15 cellular contexts compared by ENCODE assay signal in the genomic region with DNA sequence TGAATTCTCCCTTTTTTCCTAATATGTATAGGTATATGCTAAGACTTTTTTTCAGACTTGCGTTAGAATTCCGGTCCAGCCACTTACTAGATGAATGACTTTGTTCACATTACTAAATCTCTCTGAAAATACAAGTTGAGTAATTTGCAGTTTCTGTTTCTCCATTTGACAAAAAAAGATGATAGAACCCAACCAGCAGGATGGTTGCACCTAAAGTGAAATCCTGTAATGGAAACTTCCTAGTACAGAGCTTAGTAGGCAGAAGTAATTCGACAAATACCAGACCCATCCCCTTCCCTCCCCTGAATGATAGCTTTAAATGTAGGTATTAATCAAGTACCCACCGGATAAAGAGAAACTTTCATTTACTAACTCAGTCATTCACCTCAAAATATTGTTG.
DNase-seq lines count a peak whose midpoint lies in the region; ATAC-seq and TF ChIP-seq lines count a peak whose summit lies in the region.
"Had no signal": no experiment of that assay in that cellular context is flagged by ENCODE, and none has a peak within 500 bp of the region (broad histone marks: within the 10 kb centered on the region; RNA-seq: fewer than 3 reads in every experiment).

No MANE protein-coding gene starts in this region.

- H3K4me3 Mint-ChIP-seq in CD4-positive, alpha-beta memory T cell = peak overlapping the region; percentile 33 to 78 (median 68)
- peak overlapping the region; percentile 73 for H3K4me3 Mint-ChIP-seq in central memory CD8-positive, alpha-beta T cell

- no peak overlapping the region for H3K27ac ChIP-seq in CD4-positive, alpha-beta memory T cell (ENCODE audit: low read depth, low read length)
- H3K27ac ChIP-seq in substantia nigra (ENCODE audit: low read depth, low read length, poor library complexity, severe bottlenecking) = no peak overlapping the region
- H3K27ac ChIP-seq: BLaER1 treated with 17β-estradiol and CSF1 and Interleukin-3, amounts not matched to agents 10 nM and 100 nM; prostate gland; upper lobe of right lung had no signal

- intact Hi-C loops in CD4-positive, alpha-beta memory T cell (cut with micrococcal nuclease) = no loop called here

- no peaks in the 10 kb centered on the region for H3K27me3 Mint-ChIP-seq in CD4-positive, alpha-beta memory T cell
- no peaks in the 10 kb centered on the region for H3K27me3 Mint-ChIP-seq in central memory CD8-positive, alpha-beta T cell
- H3K27me3 Mint-ChIP-seq: activated naive CD8-positive, alpha-beta T cell treated with anti-CD3 and anti-CD28 coated beads, Interleukin-2, amount 10 ng/mL, durations not matched to agents 7 days and 5 days had no signal

- H3K9me3 ChIP-seq in CD4-positive, alpha-beta memory T cell (ENCODE audit: control insufficient read depth in 1 of 2, low read length in 2 of 2) = no peaks in the 10 kb centered on the region
- no peaks in the 10 kb centered on the region for H3K9me3 ChIP-seq in Loucy (ENCODE audit: insufficient read depth, low read depth, low read length)
- H3K9me3 ChIP-seq: heart left ventricle, prostate gland, upper lobe of right lung had no signal

- H3K27me3 ChIP-seq in CD4-positive, alpha-beta memory T cell (ENCODE audit: insufficient read depth, low read length) = no peaks in the 10 kb centered on the region
- H3K27me3 ChIP-seq in Loucy (ENCODE audit: insufficient read depth, low read length, poor library complexity, severe bottlenecking) = no peaks in the 10 kb centered on the region
- H3K27me3 ChIP-seq: BLaER1 treated with 17β-estradiol and CSF1 and Interleukin-3, amounts not matched to agents 10 nM and 100 nM; heart left ventricle; upper lobe of right lung had no signal

- no peaks in the 10 kb centered on the region for H3K36me3 ChIP-seq in CD4-positive, alpha-beta memory T cell (ENCODE audit: insufficient read depth, low read length)
- no peaks in the 10 kb centered on the region for H3K36me3 ChIP-seq in Loucy (ENCODE audit: insufficient read depth, low read length)
- H3K36me3 ChIP-seq: BLaER1 treated with 17β-estradiol and CSF1 and Interleukin-3, amounts not matched to agents 10 nM and 100 nM; heart left ventricle; prostate gland; upper lobe of right lung had no signal

- DNase-seq in CD4-positive, alpha-beta memory T cell = no peak
- no peak for DNase-seq in central memory CD8-positive, alpha-beta T cell (ENCODE audit: low spot score in 2 of 2)
- no peak for DNase-seq in substantia nigra (lab: John Stamatoyannopoulos, UW)
- DNase-seq: activated naive CD8-positive, alpha-beta T cell treated with anti-CD3 and anti-CD28 coated beads, Interleukin-2, amount 10 ng/mL, durations not matched to agents 7 days and 5 days; heart left ventricle; NCI-H2029 treated with DMSO at 0.1 percent for 48 hours; upper lobe of right lung had no signal

- no peak overlapping the region for H3K4me3 ChIP-seq in CD4-positive, alpha-beta memory T cell (ENCODE audit: low read length in 2 of 2)
- peak overlapping the region; percentile 15 for H3K4me3 ChIP-seq in Loucy (ENCODE audit: low read length, poor library complexity, severe bottlenecking)
- H3K4me3 ChIP-seq: BLaER1 treated with 17β-estradiol and CSF1 and Interleukin-3, amounts not matched to agents 10 nM and 100 nM; heart left ventricle; K562; prostate gland; upper lobe of right lung had no signal

- peak overlapping the region in 2 of 7 donors; percentile 8 to 83 for H3K27ac Mint-ChIP-seq in CD4-positive, alpha-beta memory T cell
- peak overlapping the region; percentile 88 for H3K27ac Mint-ChIP-seq in central memory CD8-positive, alpha-beta T cell (ENCODE audit: low read depth)
- H3K27ac Mint-ChIP-seq: activated naive CD8-positive, alpha-beta T cell treated with anti-CD3 and anti-CD28 coated beads, Interleukin-2, amount 10 ng/mL, durations not matched to agents 7 days and 5 days had no signal

- H3K9me3 Mint-ChIP-seq in CD4-positive, alpha-beta memory T cell = no peaks in the 10 kb centered on the region
- no peaks in the 10 kb centered on the region for H3K9me3 Mint-ChIP-seq in central memory CD8-positive, alpha-beta T cell
- H3K9me3 Mint-ChIP-seq: activated naive CD8-positive, alpha-beta T cell treated with anti-CD3 and anti-CD28 coated beads, Interleukin-2, amount 10 ng/mL, durations not matched to agents 7 days and 5 days had no signal

- no peaks in the 10 kb centered on the region for H3F3A ChIP-seq in Loucy (ENCODE audit: low read depth)

- H2AFZ ChIP-seq in Loucy (ENCODE audit: low read length) = peak overlapping the region; percentile 1; the same call in 1 of the 2 replicates

- ATAC-seq in GM18868 (IDR thresholded peaks at IDR 0.05; ENCODE audit: unreplicated experiment) (peak; percentile 48), GM18519 (IDR thresholded peaks at IDR 0.05; ENCODE audit: low FRiP score, unreplicated experiment) (no peak), GM21737 (IDR thresholded peaks at IDR 0.05; ENCODE audit: unreplicated experiment) (no peak), HG03097 (IDR thresholded peaks at IDR 0.05; ENCODE audit: low FRiP score, unreplicated experiment) (no peak)
- no peak for ATAC-seq in central memory CD8-positive, alpha-beta T cell (replicated peaks; ENCODE audit: extremely low read depth, poor library complexity, severe bottlenecking)
- ATAC-seq: heart left ventricle, upper lobe of right lung had no signal

- peaks cover 11 to 25% (median 16%) of the 10 kb centered on the region in 4 donors for H3K4me1 Mint-ChIP-seq in CD4-positive, alpha-beta memory T cell
- H3K4me1 Mint-ChIP-seq in central memory CD8-positive, alpha-beta T cell = peaks cover 26% of the 10 kb centered on the region

- H3K4me1 ChIP-seq in CD4-positive, alpha-beta memory T cell (ENCODE audit: insufficient read depth, low read length) = peaks cover 8% of the 10 kb centered on the region
- H3K4me1 ChIP-seq in Loucy (ENCODE audit: insufficient read depth, low read length, poor library complexity, severe bottlenecking) = peaks cover 43% of the 10 kb centered on the region
- H3K4me1 ChIP-seq: prostate gland, upper lobe of right lung had no signal

- POLR2A ChIA-PET in CD4-positive, alpha-beta memory T cell (lab: Charles Lee; ENCODE audit: partially characterized antibody) = interaction anchor here (0.9 to 1.3 kb wide), 2 partner anchors 42 to 138 kb away, joined by 3 to 4 read pairs; no protein-coding TSS in a partner anchor

- no peaks in the 10 kb centered on the region for H4K20me1 ChIP-seq in Loucy (ENCODE audit: insufficient read depth, low read length, poor library complexity, severe bottlenecking)
- H4K20me1 ChIP-seq: BLaER1 treated with 17β-estradiol and CSF1 and Interleukin-3, amounts not matched to agents 10 nM and 100 nM had no signal

- no peaks in the 10 kb centered on the region for H3K36me3 Mint-ChIP-seq in CD4-positive, alpha-beta memory T cell
- H3K36me3 Mint-ChIP-seq in central memory CD8-positive, alpha-beta T cell (ENCODE audit: insufficient read depth) = peaks cover 5% of the 10 kb centered on the region

- CTCF ChIA-PET in CD4-positive, alpha-beta memory T cell (lab: Charles Lee; ENCODE audit: partially characterized antibody) = no interaction called here

- no peaks in the 10 kb centered on the region for H3K79me2 ChIP-seq in Loucy (ENCODE audit: insufficient read depth, low read length)

- H3K9me2 ChIP-seq in Loucy (replicated peaks; ENCODE audit: low read depth, low read length) = no peaks in the 10 kb centered on the region

- H3K9ac ChIP-seq in Loucy (ENCODE audit: low read depth, low read length, poor library complexity, severe bottlenecking) = no peak overlapping the region
- H3K9ac ChIP-seq: BLaER1 treated with 17β-estradiol and CSF1 and Interleukin-3, amounts not matched to agents 10 nM and 100 nM had no signal

- TF ChIP-seq CTCF in Loucy (conservative IDR thresholded peaks at IDR 0.05; ENCODE audit: low read length) = no peak

- H3K4me2 ChIP-seq in Loucy (ENCODE audit: low read depth, low read length, poor library complexity, severe bottlenecking) = peak overlapping the region; percentile 43
